In the genomic region with DNA sequence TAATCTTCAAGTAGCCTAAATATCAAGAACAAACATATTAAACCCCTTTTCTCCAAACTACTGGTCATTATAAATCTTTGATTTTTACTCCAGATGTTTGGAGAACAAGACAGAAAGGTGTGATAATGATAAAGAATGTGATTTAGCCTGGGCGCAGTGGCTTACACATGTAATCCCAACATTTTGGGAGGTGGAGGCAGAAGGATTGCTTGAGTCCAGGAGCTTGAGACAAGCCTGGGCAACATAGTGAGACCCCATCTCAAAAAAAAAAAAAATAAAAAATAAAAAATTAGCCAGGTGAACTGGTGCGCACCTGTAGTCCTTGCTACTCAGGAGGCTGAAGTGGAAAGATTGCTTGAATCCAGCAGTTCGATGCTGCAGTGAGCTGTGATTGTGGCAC, we compare ENCODE assay signal across 17 cellular contexts.
"Had no signal": no experiment of that assay in that cellular context is flagged by ENCODE, and none has a peak within 500 bp of the region (broad histone marks: within the 10 kb centered on the region; RNA-seq: fewer than 3 reads in every experiment).

No MANE protein-coding gene starts in this region.

- H3K9me3 Mint-ChIP-seq: activated naive CD4-positive, alpha-beta T cell treated with anti-CD3 and anti-CD28 coated beads for 36 hours; mesothelial cell of epicardium; nephron; stimulated activated memory B cell treated with anti-CD40 and anti-IgM and Interleukin-4, amounts not matched to agents 10 μg/mL and 1 μg/mL and 100 μg/mL, for 72 hours; WTC11 had no signal

- H3K27me3 ChIP-seq: adrenal gland, breast epithelium, left lung, spleen had no signal

- H3K27ac Mint-ChIP-seq: mesothelial cell of epicardium; stimulated activated memory B cell treated with anti-CD40 and anti-IgM and Interleukin-4, amounts not matched to agents 10 μg/mL and 1 μg/mL and 100 μg/mL, for 72 hours; WTC11 had no signal

- H3K27ac ChIP-seq: adrenal gland, breast epithelium, coronary artery, left lung, thoracic aorta had no signal

- H3K4me3 ChIP-seq: adrenal gland, breast epithelium, coronary artery, left lung, spleen, thoracic aorta had no signal

- H3K4me1 ChIP-seq: adrenal gland, breast epithelium, left lung had no signal

- H3K36me3 ChIP-seq: adrenal gland, breast epithelium, left lung, spleen, thoracic aorta had no signal

- H3K9me3 ChIP-seq: adrenal gland, breast epithelium, left lung, spleen, thoracic aorta had no signal

- DNase-seq: activated CD4-positive, alpha-beta T cell treated with anti-CD3 and anti-CD28 coated beads for 4 hours; activated naive CD4-positive, alpha-beta T cell treated with anti-CD3 and anti-CD28 coated beads for 36 hours; adrenal gland; foreskin melanocyte; glutamatergic neuron; hypothalamus; left lung; posterior cingulate gyrus; spleen; stimulated activated CD4-positive, alpha-beta T cell treated with anti-CD3 and anti-CD28 coated beads, Interleukin-4, amount 100 ng/mL, for 4 hours had no signal

- H3K4me1 Mint-ChIP-seq: nephron had no signal

- H3K27me3 Mint-ChIP-seq: stimulated activated memory B cell treated with anti-CD40 and anti-IgM and Interleukin-4, amounts not matched to agents 10 μg/mL and 1 μg/mL and 100 μg/mL, for 72 hours had no signal

- H3K4me3 Mint-ChIP-seq: activated naive CD4-positive, alpha-beta T cell treated with anti-CD3 and anti-CD28 coated beads for 36 hours; mesothelial cell of epicardium; nephron; stimulated activated memory B cell treated with anti-CD40 and anti-IgM and Interleukin-4, amounts not matched to agents 10 μg/mL and 1 μg/mL and 100 μg/mL, for 72 hours; WTC11 had no signal

- H3K36me3 Mint-ChIP-seq: mesothelial cell of epicardium, WTC11 had no signal
